Comparison of ENCODE assay signal across 13 cellular contexts in genomic region chr3:46908294-46908985, GRCh38. TPM values are rescaled to one million over a fixed set of nuclear protein-coding genes. Genes with fewer than 3 reads are reported as not detected.
DNase-seq lines count a peak whose midpoint lies in the region; ATAC-seq, FAIRE-seq and TF ChIP-seq lines count a peak whose summit lies in the region.
"Had no signal": no experiment of that assay in that cellular context is flagged by ENCODE, and none has a peak within 500 bp of the region (broad histone marks: within the 10 kb centered on the region; RNA-seq: fewer than 3 reads in every experiment).

No MANE protein-coding gene starts in this region.

- peaks cover 5% of the 10 kb centered on the region for H3K4me1 Mint-ChIP-seq in mesothelial cell of epicardium
- peaks cover 4% of the 10 kb centered on the region for H3K4me1 Mint-ChIP-seq in activated naive CD4-positive, alpha-beta T cell treated with anti-CD3 and anti-CD28 coated beads for 36 hours (ENCODE audit: low read depth)

- CTCF ChIA-PET in AG04449 (lab: Yijun Ruan, JAX) = interaction anchor here (0.7 to 2.6 kb wide), 30 partner anchors 8 to 463 kb away, joined by 3 to 75 read pairs (median 8); partner anchors contain the start of genes PTH1R and TMIE
- CTCF ChIA-PET in endothelial cell of umbilical vein (lab: Charles Lee) = interaction anchor here (0.6 to 2.5 kb wide), 18 partner anchors 8 to 420 kb away, joined by 3 to 55 read pairs (median 9); partner anchors contain the start of genes CCDC12, PRSS50 and TMIE
- CTCF ChIA-PET in activated naive CD4-positive, alpha-beta T cell treated with anti-CD3 and anti-CD28 coated beads for 36 hours (lab: Charles Lee) = interaction anchor here (0.8 to 1.7 kb wide), 7 partner anchors 7 to 207 kb away, joined by 3 to 9 read pairs (median 4); no protein-coding TSS in a partner anchor

- H3K79me2 ChIP-seq in endothelial cell of umbilical vein (ENCODE audit: control insufficient read depth, insufficient read depth, low read length) = no peaks in the 10 kb centered on the region

- H3K4me3 ChIP-seq in AG04449 (ENCODE audit: low read depth, low read length) = no peak overlapping the region
- no peak overlapping the region for H3K4me3 ChIP-seq in LNCaP clone FGC (ENCODE audit: low read depth, low read length)
- no peak overlapping the region for H3K4me3 ChIP-seq in endothelial cell of umbilical vein (replicated peaks in 1 of 3; ENCODE audit: insufficient read depth in 1 of 3, low read depth in 1 of 3, low read length in 3 of 3)
- no peak overlapping the region for H3K4me3 ChIP-seq in lower lobe of right lung

- no peaks in the 10 kb centered on the region for H3K36me3 Mint-ChIP-seq in mesothelial cell of epicardium
- H3K36me3 Mint-ChIP-seq in activated naive CD4-positive, alpha-beta T cell treated with anti-CD3 and anti-CD28 coated beads for 36 hours (ENCODE audit: low read depth) = no peaks in the 10 kb centered on the region

- H3K27ac ChIP-seq in endothelial cell of umbilical vein (ENCODE audit: insufficient read depth, low read depth, low read length) (no peak overlapping the region), lower lobe of right lung (no peak overlapping the region)

- no peak overlapping the region for H3K4me3 Mint-ChIP-seq in mesothelial cell of epicardium
- no peak overlapping the region for H3K4me3 Mint-ChIP-seq in activated naive CD4-positive, alpha-beta T cell treated with anti-CD3 and anti-CD28 coated beads for 36 hours
- H3K4me3 Mint-ChIP-seq: neural crest cell; T-helper 1 cell treated with Interleukin-12 subunit alpha and Interleukin-12 subunit beta and Interleukin-4 antibody, amounts not matched to agents 30 μg/mL and 1 μg/mL, for 36 hours had no signal

- no peaks in the 10 kb centered on the region for H4K20me1 ChIP-seq in endothelial cell of umbilical vein (replicated peaks; ENCODE audit: control insufficient read depth, extremely low read depth, insufficient read depth, low read length)

- POLR2A ChIA-PET in AG04449 (lab: Yijun Ruan, JAX) (no interaction called here), endothelial cell of umbilical vein (lab: Charles Lee) (no interaction called here)

- TF ChIP-seq CTCF in AG04449 (IDR thresholded peaks at IDR 0.05; ENCODE audit: insufficient read depth, low read length, missing control alignments) (no peak), LNCaP clone FGC (IDR thresholded peaks at IDR 0.05; ENCODE audit: control insufficient read depth, extremely low read depth, insufficient read depth) (peak; percentile 42), endothelial cell of umbilical vein (IDR thresholded peaks at IDR 0.05; ENCODE audit: extremely low read depth in 1 of 2, insufficient read depth in 1 of 2, low read depth in 1 of 2, low read length in 2 of 2) (peak in 1 of 2 donors; percentile 22), lower lobe of right lung (IDR thresholded peaks at IDR 0.05) (peak; percentile 27), mesothelial cell of epicardium (IDR thresholded peaks at IDR 0.05; ENCODE audit: unreplicated experiment) (no peak)

- DNase-seq in AG04449 (ENCODE audit: low read depth, low spot score) = peak; percentile 46
- no peak for DNase-seq in LNCaP clone FGC (ENCODE audit: low read depth)
- DNase-seq in endothelial cell of umbilical vein (ENCODE audit: low read depth, low spot score) = peak; percentile 84
- DNase-seq in lower lobe of right lung = peak; percentile 46
- no peak for DNase-seq in mesothelial cell of epicardium (ENCODE audit: low spot score in 2 of 2, unreplicated experiment in 2 of 2)
- DNase-seq in DMS114 treated with DMSO at 0.1 percent for 48 hours (lab: John Stamatoyannopoulos, UW; ENCODE audit: unreplicated experiment) = no peak
- no peak for DNase-seq in activated naive CD4-positive, alpha-beta T cell treated with anti-CD3 and anti-CD28 coated beads for 36 hours
- DNase-seq: cerebellar nuclear complex, KBM-7, NCI-H446 treated with DMSO at 0.1 percent for 48 hours had no signal

- ATAC-seq in lower lobe of right lung (peak; percentile 9 to 34), HG02623 (IDR thresholded peaks at IDR 0.05; ENCODE audit: unreplicated experiment) (no peak)

- FAIRE-seq in endothelial cell of umbilical vein (lab: Jason Lieb, UNC) = peak; percentile 84

- no peaks in the 10 kb centered on the region for H3K27me3 ChIP-seq in endothelial cell of umbilical vein (ENCODE audit: control insufficient read depth in 2 of 2, insufficient read depth in 2 of 2, low read length in 2 of 2)
- H3K27me3 ChIP-seq in lower lobe of right lung (ENCODE audit: low read depth) = peaks cover 4% of the 10 kb centered on the region

- H3K27me3 Mint-ChIP-seq in mesothelial cell of epicardium (ENCODE audit: low read depth) = no peaks in the 10 kb centered on the region
- no peaks in the 10 kb centered on the region for H3K27me3 Mint-ChIP-seq in activated naive CD4-positive, alpha-beta T cell treated with anti-CD3 and anti-CD28 coated beads for 36 hours (ENCODE audit: low read depth)

- no peak overlapping the region for H2AFZ ChIP-seq in endothelial cell of umbilical vein (ENCODE audit: low read depth, low read length)

- intact Hi-C loops in endothelial cell of umbilical vein (cut with micrococcal nuclease) (no loop called here), lower lobe of right lung (cut with DNase I) (no loop called here)
- intact Hi-C loops in activated naive CD4-positive, alpha-beta T cell treated with anti-CD3 and anti-CD28 coated beads for 36 hours (cut with micrococcal nuclease) = loop anchor here (5.0 kb wide), 1 partner anchor 421 kb away; no protein-coding TSS in a partner anchor

- dilution Hi-C loops in endothelial cell of umbilical vein (cut with MboI; ENCODE audit: extremely low pct_ligation_motif_present, low sequenced_read_pairs) = no loop called here

- no peak overlapping the region for H3K4me2 ChIP-seq in endothelial cell of umbilical vein (ENCODE audit: insufficient read depth, low read length)

- no TSS peak for BruUV-seq in endothelial cell of umbilical vein (replicated peaks; lab: Mats Ljungman, UMichigan)

- H3K9me3 ChIP-seq in endothelial cell of umbilical vein (replicated peaks; ENCODE audit: control insufficient read depth, insufficient read depth, low read length) = no peaks in the 10 kb centered on the region
- H3K9me3 ChIP-seq in lower lobe of right lung = no peaks in the 10 kb centered on the region

- no peaks in the 10 kb centered on the region for H3K9me3 Mint-ChIP-seq in mesothelial cell of epicardium
- H3K9me3 Mint-ChIP-seq in activated naive CD4-positive, alpha-beta T cell treated with anti-CD3 and anti-CD28 coated beads for 36 hours = no peaks in the 10 kb centered on the region
- H3K9me3 Mint-ChIP-seq: neural crest cell; T-helper 1 cell treated with Interleukin-12 subunit alpha and Interleukin-12 subunit beta and Interleukin-4 antibody, amounts not matched to agents 30 μg/mL and 1 μg/mL, for 36 hours had no signal

- H3K9ac ChIP-seq in endothelial cell of umbilical vein (replicated peaks; ENCODE audit: extremely low read depth, insufficient read depth, low read length) = no peak overlapping the region

- H3K9me1 ChIP-seq in endothelial cell of umbilical vein (replicated peaks; ENCODE audit: control insufficient read depth, extremely low read depth, insufficient read depth, low read length) = no peaks in the 10 kb centered on the region

- no peak for TF ChIP-seq POLR2A in endothelial cell of umbilical vein (IDR thresholded peaks at IDR 0.05; ENCODE audit: low read depth, low read length)

- no peak overlapping the region for H3K27ac Mint-ChIP-seq in mesothelial cell of epicardium
- H3K27ac Mint-ChIP-seq in activated naive CD4-positive, alpha-beta T cell treated with anti-CD3 and anti-CD28 coated beads for 36 hours = no peak overlapping the region
- H3K27ac Mint-ChIP-seq: T-helper 1 cell treated with Interleukin-12 subunit alpha and Interleukin-12 subunit beta and Interleukin-4 antibody, amounts not matched to agents 30 μg/mL and 1 μg/mL, for 36 hours had no signal

- H3K4me1 ChIP-seq in endothelial cell of umbilical vein (ENCODE audit: control insufficient read depth, extremely low read depth, insufficient read depth, low read length) (peaks cover 10% of the 10 kb centered on the region), lower lobe of right lung (peaks cover 22% of the 10 kb centered on the region)

- no peaks in the 10 kb centered on the region for H3K36me3 ChIP-seq in endothelial cell of umbilical vein (ENCODE audit: control insufficient read depth in 2 of 2, extremely low read depth in 1 of 2, insufficient read depth in 2 of 2, low read length in 2 of 2)
- no peaks in the 10 kb centered on the region for H3K36me3 ChIP-seq in lower lobe of right lung

TF ChIP-seq in endothelial cell of umbilical vein, 7 proteins besides CTCF, POLR2A, EP300 and RAD21 (continues in another document):
- no peak for TF ChIP-seq GATA2 (IDR thresholded peaks at IDR 0.05; ENCODE audit: insufficient read depth, insufficient read length, low read depth, low read length)
- no peak for TF ChIP-seq EZH2 (IDR thresholded peaks at IDR 0.05; ENCODE audit: borderline replicate concordance, low read depth, low read length, severe bottlenecking)
- TF ChIP-seq MYC (IDR thresholded peaks at IDR 0.05; ENCODE audit: low read depth, low read length) = no peak

RNA-seq across cellular contexts. Expression of gene PTH1R, which starts 30.9 kb away (rescaled TPM):
- total RNA-seq in endothelial cell of umbilical vein (0.46 and 0.65 TPM in 2 replicates), lower lobe of right lung (14.5 TPM), mesothelial cell of epicardium (34.3 to 38.0 TPM (median 36.4 TPM) in 3 replicates)
- polyA plus RNA-seq in endothelial cell of umbilical vein = 0.08 TPM in 1 of 2 replicates, not detected in the other
- 0.14 and 0.25 TPM in 2 replicates for polyA plus RNA-seq in endothelial cell of umbilical vein (2011; cell fraction: cytosol; rRNA removed)
- polyA plus RNA-seq in endothelial cell of umbilical vein (2011; cell fraction: nucleus; rRNA removed) = 0.15 and 0.30 TPM in 2 replicates
- 0.17 TPM in 1 of 2 replicates, not detected in the other for polyA plus RNA-seq in endothelial cell of umbilical vein (2012)
- polyA minus RNA-seq in endothelial cell of umbilical vein = not detected in 2 replicates
- polyA minus RNA-seq in endothelial cell of umbilical vein (2011; cell fraction: cytosol; rRNA and poly(A)+ RNA removed) = not detected
- not detected in 2 replicates for polyA minus RNA-seq in endothelial cell of umbilical vein (2011; cell fraction: nucleus; rRNA and poly(A)+ RNA removed)
- total RNA-seq in activated naive CD4-positive, alpha-beta T cell treated with anti-CD3 and anti-CD28 coated beads for 36 hours = not detected

RNA-seq across cellular contexts. Expression of gene MYL3, which starts 45.2 kb away (rescaled TPM):
- total RNA-seq in endothelial cell of umbilical vein (not detected in 2 replicates), lower lobe of right lung (2.0 TPM), mesothelial cell of epicardium (5.2 to 6.8 TPM (median 5.3 TPM) in 3 replicates)
- polyA plus RNA-seq in endothelial cell of umbilical vein = not detected in 2 replicates
- not detected in 2 replicates for polyA plus RNA-seq in endothelial cell of umbilical vein (2011; cell fraction: cytosol; rRNA removed)
- not detected in 2 replicates for polyA plus RNA-seq in endothelial cell of umbilical vein (2011; cell fraction: nucleus; rRNA removed)
- polyA plus RNA-seq in endothelial cell of umbilical vein (2012) = not detected in 2 replicates
- not detected in 2 replicates for polyA minus RNA-seq in endothelial cell of umbilical vein
- polyA minus RNA-seq in endothelial cell of umbilical vein (2011; cell fraction: cytosol; rRNA and poly(A)+ RNA removed) = not detected
- not detected in 2 replicates for polyA minus RNA-seq in endothelial cell of umbilical vein (2011; cell fraction: nucleus; rRNA and poly(A)+ RNA removed)
- not detected for total RNA-seq in activated naive CD4-positive, alpha-beta T cell treated with anti-CD3 and anti-CD28 coated beads for 36 hours
- total RNA-seq: neural crest cell had no signal

Comparison
In these comparisons a context has a peak if more than half of its experiments do, and no peak if none do; other contexts are left out.
1. DNase-seq: peak in AG04449 (single experiment), endothelial cell of umbilical vein (single experiment) and lower lobe of right lung (single experiment); none in LNCaP clone FGC (single experiment), mesothelial cell of epicardium (0 of 2), DMS114 treated with DMSO at 0.1 percent for 48 hours (single experiment) and activated naive CD4-positive, alpha-beta T cell treated with anti-CD3 and anti-CD28 coated beads for 36 hours (single experiment).
2. CTCF ChIP-seq: peak in LNCaP clone FGC (single experiment) and lower lobe of right lung (single experiment); none in AG04449 (single experiment) and mesothelial cell of epicardium (single experiment).